13 cellular contexts compared by ENCODE assay signal in genomic region chr3:139110072-139110830, GRCh38.
DNase-seq lines count a peak whose midpoint lies in the region; ATAC-seq, FAIRE-seq and TF ChIP-seq lines count a peak whose summit lies in the region.
"Had no signal": no experiment of that assay in that cellular context is flagged by ENCODE, and none has a peak within 500 bp of the region (broad histone marks: within the 10 kb centered on the region; RNA-seq: fewer than 3 reads in every experiment).

No MANE protein-coding gene starts in this region.

- no peaks in the 10 kb centered on the region for H3K9me3 Mint-ChIP-seq in T-helper 2 cell treated with Interferon-gamma antibody and Interleukin-4, amounts not matched to agents 5 μg/mL and 100 μg/mL, for 36 hours
- H3K9me3 Mint-ChIP-seq: naive thymus-derived CD8-positive, alpha-beta T cell; stimulated activated naive CD8-positive, alpha-beta T cell treated with anti-CD3 and anti-CD28 coated beads, Interleukin-15, amount 100 ng/mL, for 72 hours had no signal

- no peaks in the 10 kb centered on the region for H3K27me3 ChIP-seq in lung (ENCODE audit: control insufficient read depth, insufficient read depth)

- H3K4me3 ChIP-seq in lung = no peak overlapping the region
- H3K4me3 ChIP-seq: cardiac muscle cell had no signal

- peaks cover 12% of the 10 kb centered on the region for H3K4me1 Mint-ChIP-seq in T-helper 2 cell treated with Interferon-gamma antibody and Interleukin-4, amounts not matched to agents 5 μg/mL and 100 μg/mL, for 36 hours (ENCODE audit: low read depth)

- H3K36me3 ChIP-seq in lung (ENCODE audit: control insufficient read depth in 2 of 2, insufficient read depth in 2 of 2, low read length in 2 of 2) = no peaks in the 10 kb centered on the region
- H3K36me3 ChIP-seq: cardiac muscle cell had no signal

- H3K4me3 Mint-ChIP-seq in T-helper 2 cell treated with Interferon-gamma antibody and Interleukin-4, amounts not matched to agents 5 μg/mL and 100 μg/mL, for 36 hours = peak overlapping the region; percentile 18
- H3K4me3 Mint-ChIP-seq: naive thymus-derived CD8-positive, alpha-beta T cell; stimulated activated naive CD8-positive, alpha-beta T cell treated with anti-CD3 and anti-CD28 coated beads, Interleukin-15, amount 100 ng/mL, for 72 hours had no signal

- WGBS in lung, 2 donors = 70 to 84% methylated on average over 10 of the region's 10 CpGs

- H3K36me3 Mint-ChIP-seq in T-helper 2 cell treated with Interferon-gamma antibody and Interleukin-4, amounts not matched to agents 5 μg/mL and 100 μg/mL, for 36 hours (ENCODE audit: low read depth) = no peaks in the 10 kb centered on the region
- H3K36me3 Mint-ChIP-seq: naive thymus-derived CD8-positive, alpha-beta T cell had no signal

- FAIRE-seq in urothelium cell line (lab: Jason Lieb, UNC) = no peak

- H3K27ac ChIP-seq in lung (ENCODE audit: low read depth in 1 of 2, low read length in 1 of 2) = no peak overlapping the region
- H3K27ac ChIP-seq: cardiac muscle cell had no signal

- H3K4me1 ChIP-seq in lung (ENCODE audit: control insufficient read depth in 2 of 2, insufficient read depth in 2 of 2, low read length in 2 of 2) = no peaks in the 10 kb centered on the region

- peak; percentile 59 for ATAC-seq in GM18858 (IDR thresholded peaks at IDR 0.05; ENCODE audit: unreplicated experiment)
- peak; percentile 47 for ATAC-seq in HG02798 (IDR thresholded peaks at IDR 0.05; ENCODE audit: poor library complexity, unreplicated experiment)
- ATAC-seq in lung (ENCODE audit: insufficient read depth, low FRiP score) = no peak
- ATAC-seq: naive thymus-derived CD8-positive, alpha-beta T cell; stimulated activated naive CD8-positive, alpha-beta T cell treated with anti-CD3 and anti-CD28 coated beads, Interleukin-15, amount 100 ng/mL, for 72 hours had no signal

- TF ChIP-seq CTCF in lung (IDR thresholded peaks at IDR 0.05; ENCODE audit: control extremely low read depth, extremely low read depth) = no peak

- no peaks in the 10 kb centered on the region for H3K9me3 ChIP-seq in lung (ENCODE audit: control insufficient read depth in 2 of 2, insufficient read depth in 1 of 2, low read length in 1 of 2)

- H3K27me3 Mint-ChIP-seq in T-helper 2 cell treated with Interferon-gamma antibody and Interleukin-4, amounts not matched to agents 5 μg/mL and 100 μg/mL, for 36 hours (ENCODE audit: low read depth) = peaks cover 10% of the 10 kb centered on the region

- no peak for DNase-seq in T-helper 2 cell treated with Interferon-gamma antibody and Interleukin-4, amounts not matched to agents 5 μg/mL and 100 μg/mL, for 36 hours (ENCODE audit: low spot score)
- DNase-seq in lung (ENCODE audit: low spot score) = peak; percentile 22
- DNase-seq in stimulated activated CD4-positive, alpha-beta T cell treated with anti-CD3 and anti-CD28 coated beads, Interleukin-2, amount 100 ng/mL, for 24 hours = no peak
- no peak for DNase-seq in activated CD4-positive, CD25-positive, alpha-beta regulatory T cell treated with anti-CD3 and anti-CD28 coated beads, Interleukin-2, amount 50 U/mL, for 72 hours
- no peak for DNase-seq in urothelium cell line (ENCODE audit: low spot score)
- DNase-seq: activated naive CD4-positive, alpha-beta T cell treated with anti-CD3 and anti-CD28 coated beads, Interleukin-2, amount 50 U/mL, for 16 hours; naive thymus-derived CD8-positive, alpha-beta T cell; NCI-H1417; SHP77; stimulated activated naive CD8-positive, alpha-beta T cell treated with anti-CD3 and anti-CD28 coated beads, Interleukin-15, amount 100 ng/mL, for 72 hours had no signal

- no peak overlapping the region for H3K27ac Mint-ChIP-seq in T-helper 2 cell treated with Interferon-gamma antibody and Interleukin-4, amounts not matched to agents 5 μg/mL and 100 μg/mL, for 36 hours
- H3K27ac Mint-ChIP-seq: naive thymus-derived CD8-positive, alpha-beta T cell; stimulated activated naive CD8-positive, alpha-beta T cell treated with anti-CD3 and anti-CD28 coated beads, Interleukin-15, amount 100 ng/mL, for 72 hours had no signal
